ENCODE assay signal across 1 cellular context in the genomic region with DNA sequence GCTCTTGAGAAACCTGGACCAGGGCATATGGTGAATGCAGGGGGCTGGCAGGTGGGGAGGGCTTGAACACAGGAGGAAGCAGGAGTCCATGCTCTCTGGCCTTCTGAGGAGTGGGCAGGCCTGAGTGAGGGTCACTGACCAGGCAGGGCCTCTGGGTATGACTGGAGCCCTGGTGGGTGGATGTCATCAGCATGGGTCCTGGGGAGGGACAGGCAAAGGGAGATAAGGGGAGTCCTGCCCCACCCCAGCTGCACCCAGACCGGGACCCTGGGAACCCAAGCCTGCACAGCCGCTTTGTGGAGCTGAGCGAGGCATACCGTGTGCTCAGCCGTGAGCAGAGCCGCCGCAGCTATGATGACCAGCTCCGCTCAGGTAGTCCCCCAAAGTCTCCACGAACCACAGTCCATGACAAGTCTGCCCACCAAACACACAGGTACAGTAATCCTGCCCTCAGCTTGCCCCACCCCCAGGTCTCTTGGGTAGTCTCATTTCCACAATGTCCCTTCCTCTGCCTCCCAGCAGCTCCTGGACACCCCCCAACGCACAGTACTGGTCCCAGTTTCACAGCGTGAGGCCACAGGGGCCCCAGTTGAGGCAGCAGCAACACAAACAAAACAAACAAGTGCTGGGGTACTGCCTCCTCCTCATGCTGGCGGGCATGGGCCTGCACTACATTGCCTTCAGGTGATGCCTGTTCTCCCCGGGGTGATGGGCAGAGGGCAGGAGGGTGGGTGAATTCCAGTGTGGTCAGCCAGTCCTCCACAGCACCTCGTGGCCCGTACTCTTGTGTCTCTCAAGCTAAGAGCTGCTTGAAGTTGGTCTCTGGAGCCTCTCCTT.
TF ChIP-seq lines count a peak whose summit lies in the region.

No MANE protein-coding gene starts in this region.

TF ChIP-seq in K562, 482 proteins besides CTCF, POLR2A, EP300 and RAD21:
- TF ChIP-seq POLR2G (IDR thresholded peaks at IDR 0.05; ENCODE audit: low read depth, low read length): peak; percentile 54
- TF ChIP-seq BACH1 (tag; IDR thresholded peaks at IDR 0.05): no peak
- TF ChIP-seq RBFOX2 (IDR thresholded peaks at IDR 0.05; ENCODE audit: low read depth, low read length): 0 out of 2 replicates have a peak, but pooled peaks have one; percentile 26
- TF ChIP-seq ESRRA (IDR thresholded peaks at IDR 0.05; ENCODE audit: borderline replicate concordance, low read depth): no peak
- peak; percentile 29 for TF ChIP-seq HMGN3 (IDR thresholded peaks at IDR 0.05; ENCODE audit: borderline replicate concordance, extremely low read depth, insufficient read length, low read depth, low read length)
- TF ChIP-seq, protein P1, sequence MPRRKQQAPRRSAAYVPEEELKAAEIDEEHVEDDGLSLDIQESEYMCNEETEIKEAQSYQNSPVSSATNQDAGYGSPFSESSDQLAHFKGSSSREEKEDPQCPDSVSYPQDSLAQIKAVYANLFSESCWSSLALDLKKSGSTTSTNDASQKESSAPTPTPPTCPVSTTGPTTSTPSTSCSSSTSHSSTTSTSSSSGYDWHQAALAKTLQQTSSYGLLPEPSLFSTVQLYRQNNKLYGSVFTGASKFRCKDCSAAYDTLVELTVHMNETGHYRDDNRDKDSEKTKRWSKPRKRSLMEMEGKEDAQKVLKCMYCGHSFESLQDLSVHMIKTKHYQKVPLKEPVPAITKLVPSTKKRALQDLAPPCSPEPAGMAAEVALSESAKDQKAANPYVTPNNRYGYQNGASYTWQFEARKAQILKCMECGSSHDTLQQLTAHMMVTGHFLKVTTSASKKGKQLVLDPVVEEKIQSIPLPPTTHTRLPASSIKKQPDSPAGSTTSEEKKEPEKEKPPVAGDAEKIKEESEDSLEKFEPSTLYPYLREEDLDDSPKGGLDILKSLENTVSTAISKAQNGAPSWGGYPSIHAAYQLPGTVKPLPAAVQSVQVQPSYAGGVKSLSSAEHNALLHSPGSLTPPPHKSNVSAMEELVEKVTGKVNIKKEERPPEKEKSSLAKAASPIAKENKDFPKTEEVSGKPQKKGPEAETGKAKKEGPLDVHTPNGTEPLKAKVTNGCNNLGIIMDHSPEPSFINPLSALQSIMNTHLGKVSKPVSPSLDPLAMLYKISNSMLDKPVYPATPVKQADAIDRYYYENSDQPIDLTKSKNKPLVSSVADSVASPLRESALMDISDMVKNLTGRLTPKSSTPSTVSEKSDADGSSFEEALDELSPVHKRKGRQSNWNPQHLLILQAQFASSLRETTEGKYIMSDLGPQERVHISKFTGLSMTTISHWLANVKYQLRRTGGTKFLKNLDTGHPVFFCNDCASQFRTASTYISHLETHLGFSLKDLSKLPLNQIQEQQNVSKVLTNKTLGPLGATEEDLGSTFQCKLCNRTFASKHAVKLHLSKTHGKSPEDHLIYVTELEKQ (CRISPR knock-in tag; IDR thresholded peaks at IDR 0.05): no peak
- TF ChIP-seq, protein P2, sequence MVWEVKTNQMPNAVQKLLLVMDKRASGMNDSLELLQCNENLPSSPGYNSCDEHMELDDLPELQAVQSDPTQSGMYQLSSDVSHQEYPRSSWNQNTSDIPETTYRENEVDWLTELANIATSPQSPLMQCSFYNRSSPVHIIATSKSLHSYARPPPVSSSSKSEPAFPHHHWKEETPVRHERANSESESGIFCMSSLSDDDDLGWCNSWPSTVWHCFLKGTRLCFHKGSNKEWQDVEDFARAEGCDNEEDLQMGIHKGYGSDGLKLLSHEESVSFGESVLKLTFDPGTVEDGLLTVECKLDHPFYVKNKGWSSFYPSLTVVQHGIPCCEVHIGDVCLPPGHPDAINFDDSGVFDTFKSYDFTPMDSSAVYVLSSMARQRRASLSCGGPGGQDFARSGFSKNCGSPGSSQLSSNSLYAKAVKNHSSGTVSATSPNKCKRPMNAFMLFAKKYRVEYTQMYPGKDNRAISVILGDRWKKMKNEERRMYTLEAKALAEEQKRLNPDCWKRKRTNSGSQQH (CRISPR knock-in tag; IDR thresholded peaks at IDR 0.05): no peak
- peak; percentile 78; the same call in 1 of the 2 replicates for TF ChIP-seq ZBTB7A (IDR thresholded peaks at IDR 0.05; ENCODE audit: borderline replicate concordance, control insufficient read depth, low read depth, low read length)
- TF ChIP-seq, protein P3, sequence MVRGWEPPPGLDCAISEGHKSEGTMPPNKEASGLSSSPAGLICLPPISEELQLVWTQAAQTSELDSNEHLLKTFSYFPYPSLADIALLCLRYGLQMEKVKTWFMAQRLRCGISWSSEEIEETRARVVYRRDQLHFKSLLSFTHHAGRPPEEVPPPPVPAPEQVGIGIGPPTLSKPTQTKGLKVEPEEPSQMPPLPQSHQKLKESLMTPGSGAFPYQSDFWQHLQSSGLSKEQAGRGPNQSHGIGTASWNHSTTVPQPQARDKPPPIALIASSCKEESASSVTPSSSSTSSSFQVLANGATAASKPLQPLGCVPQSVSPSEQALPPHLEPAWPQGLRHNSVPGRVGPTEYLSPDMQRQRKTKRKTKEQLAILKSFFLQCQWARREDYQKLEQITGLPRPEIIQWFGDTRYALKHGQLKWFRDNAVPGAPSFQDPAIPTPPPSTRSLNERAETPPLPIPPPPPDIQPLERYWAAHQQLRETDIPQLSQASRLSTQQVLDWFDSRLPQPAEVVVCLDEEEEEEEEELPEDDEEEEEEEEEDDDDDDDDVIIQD (CRISPR knock-in tag; IDR thresholded peaks at IDR 0.05): no peak
- TF ChIP-seq CBFA2T3 (IDR thresholded peaks at IDR 0.05): peak; percentile 47; the same call in 1 of the 2 replicates
- TF ChIP-seq ARID1B (IDR thresholded peaks at IDR 0.05): 0 out of 2 replicates have a peak, but pooled peaks have one; percentile 26
- TF ChIP-seq MBD2 (IDR thresholded peaks at IDR 0.05; ENCODE audit: borderline replicate concordance, low read depth): no peak
- no peak for TF ChIP-seq TGIF2 (CRISPR knock-in tag; IDR thresholded peaks at IDR 0.05)
- TF ChIP-seq, protein P4, sequence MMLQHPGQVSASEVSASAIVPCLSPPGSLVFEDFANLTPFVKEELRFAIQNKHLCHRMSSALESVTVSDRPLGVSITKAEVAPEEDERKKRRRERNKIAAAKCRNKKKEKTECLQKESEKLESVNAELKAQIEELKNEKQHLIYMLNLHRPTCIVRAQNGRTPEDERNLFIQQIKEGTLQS (IDR thresholded peaks at IDR 0.05): 0 out of 2 replicates have a peak, but pooled peaks have one; percentile 23
- TF ChIP-seq, protein P4 (CRISPR knock-in tag; conservative IDR thresholded peaks at IDR 0.05): no peak
- TF ChIP-seq EGR1 (conservative IDR thresholded peaks at IDR 0.05): peak; percentile 44
- no peak for TF ChIP-seq STAG1 (CRISPR knock-in tag; IDR thresholded peaks at IDR 0.05; ENCODE audit: borderline replicate concordance)
- TF ChIP-seq CBFA2T2 (conservative IDR thresholded peaks at IDR 0.05): no peak
- peak; percentile 14; the same call in 1 of the 2 replicates for TF ChIP-seq DPF2 (IDR thresholded peaks at IDR 0.05)
- peak; percentile 14 to 24; a peak in 1 of 4 replicates for TF ChIP-seq NRF1 (conservative IDR thresholded peaks at IDR 0.05 in 1 of 2, IDR thresholded peaks at IDR 0.05 in 1 of 2)
- no peak for TF ChIP-seq LCOR (CRISPR knock-in tag; IDR thresholded peaks at IDR 0.05)
- TF ChIP-seq LARP7 (IDR thresholded peaks at IDR 0.05): no peak
- 0 out of 2 replicates have a peak, but pooled peaks have one; percentile 24 for TF ChIP-seq CREM (IDR thresholded peaks at IDR 0.05; ENCODE audit: low read depth)
